In genomic region chr19:18013621-18014111, GRCh38 we compare ENCODE assay signal across 10 cellular contexts. TPM values are rescaled to one million over a fixed set of nuclear protein-coding genes. Genes with fewer than 3 reads are reported as not detected.
A peak's percentile ranks its signal among the peaks of the same experiment; 100 is the strongest.
DNase-seq lines count a peak whose midpoint lies in the region; ATAC-seq and TF ChIP-seq lines count a peak whose summit lies in the region.
"Had no signal": no experiment of that assay in that cellular context is flagged by ENCODE, and none has a peak within 500 bp of the region (broad histone marks: within the 10 kb centered on the region; RNA-seq: fewer than 3 reads in every experiment).

No MANE protein-coding gene starts in this region.

- DNase-seq in activated T-cell treated with anti-CD3 and anti-CD28 coated beads, Interleukin-2, amount 50 U/mL, for 72 hours: no peak
- no peak for DNase-seq in activated T-cell treated with anti-CD3 and anti-CD28 coated beads for 4 hours
- DNase-seq in astrocyte of the hippocampus (ENCODE audit: low read depth, low spot score): peak; percentile 60
- no peak for DNase-seq in memory B cell (ENCODE audit: low spot score in 2 of 2)
- DNase-seq in tibial artery: peak in 1 of 2 donors; percentile 66
- no peak for DNase-seq in progenitor cell of endocrine pancreas (ENCODE audit: low spot score, unreplicated experiment)
- DNase-seq in NCI-H82 (lab: John Stamatoyannopoulos, UW): no peak
- DNase-seq: NCI-H526 treated with DMSO at 0.1 percent for 48 hours had no signal

- H3K9me3 ChIP-seq in tibial artery: no peaks in the 10 kb centered on the region

- H3K9me3 Mint-ChIP-seq in activated T-cell treated with anti-CD3 and anti-CD28 coated beads, Interleukin-2, amount 50 U/mL, for 72 hours: no peaks in the 10 kb centered on the region
- H3K9me3 Mint-ChIP-seq in memory B cell (no peaks in the 10 kb centered on the region), progenitor cell of endocrine pancreas (ENCODE audit: low read depth) (no peaks in the 10 kb centered on the region)

- H3K4me3 ChIP-seq in tibial artery: peak overlapping the region in 1 of 2 donors; percentile 0
- H3K4me3 ChIP-seq: lung had no signal

- TF ChIP-seq CTCF in tibial artery (IDR thresholded peaks at IDR 0.05) (no peak), progenitor cell of endocrine pancreas (IDR thresholded peaks at IDR 0.05; ENCODE audit: unreplicated experiment) (no peak)

- H3K4me1 Mint-ChIP-seq in activated T-cell treated with anti-CD3 and anti-CD28 coated beads, Interleukin-2, amount 50 U/mL, for 72 hours (ENCODE audit: low read depth): peaks cover 64% of the 10 kb centered on the region
- H3K4me1 Mint-ChIP-seq in memory B cell (peaks cover 27% of the 10 kb centered on the region), progenitor cell of endocrine pancreas (ENCODE audit: low read depth) (peaks cover 9% of the 10 kb centered on the region)

- no peaks in the 10 kb centered on the region for H3K27me3 ChIP-seq in tibial artery

- peaks cover 62 to 71% (median 68%) of the 10 kb centered on the region in 3 donors for H3K36me3 ChIP-seq in tibial artery

- H3K4me3 Mint-ChIP-seq in activated T-cell treated with anti-CD3 and anti-CD28 coated beads, Interleukin-2, amount 50 U/mL, for 72 hours: peak overlapping the region; percentile 31 to 74
- H3K4me3 Mint-ChIP-seq in memory B cell (no peak overlapping the region), progenitor cell of endocrine pancreas (ENCODE audit: low read depth) (no peak overlapping the region)

- H3K4me1 ChIP-seq in tibial artery: peaks cover 0 to 96% (median 67%) of the 10 kb centered on the region in 4 donors

- H3K27me3 Mint-ChIP-seq in activated T-cell treated with anti-CD3 and anti-CD28 coated beads, Interleukin-2, amount 50 U/mL, for 72 hours (ENCODE audit: low read depth): no peaks in the 10 kb centered on the region
- H3K27me3 Mint-ChIP-seq in memory B cell (no peaks in the 10 kb centered on the region), progenitor cell of endocrine pancreas (no peaks in the 10 kb centered on the region)

- peak overlapping the region; percentile 83 for H3K27ac Mint-ChIP-seq in activated T-cell treated with anti-CD3 and anti-CD28 coated beads, Interleukin-2, amount 50 U/mL, for 72 hours
- H3K27ac Mint-ChIP-seq in memory B cell: peak overlapping the region; percentile 50
- no peak overlapping the region for H3K27ac Mint-ChIP-seq in progenitor cell of endocrine pancreas

- H3K27ac ChIP-seq in tibial artery: peak overlapping the region; percentile 83 to 94

- peak; percentile 25 to 28 for ATAC-seq in activated T-cell treated with anti-CD3 and anti-CD28 coated beads, Interleukin-2, amount 50 U/mL, for 72 hours (replicated peaks in 1 of 2)
- ATAC-seq in memory B cell (ENCODE audit: low read depth): no peak
- no peak for ATAC-seq in HG02981 (IDR thresholded peaks at IDR 0.05; ENCODE audit: unreplicated experiment)

- intact Hi-C loops in tibial artery (cut with DNase I; ENCODE audit: low total_unique reads): no loop called here

- peaks cover 12 to 33% of the 10 kb centered on the region in 2 donors for H3K36me3 Mint-ChIP-seq in activated T-cell treated with anti-CD3 and anti-CD28 coated beads, Interleukin-2, amount 50 U/mL, for 72 hours (ENCODE audit: insufficient read depth in 2 of 2)
- peaks cover 27% of the 10 kb centered on the region for H3K36me3 Mint-ChIP-seq in memory B cell
- no peaks in the 10 kb centered on the region for H3K36me3 Mint-ChIP-seq in progenitor cell of endocrine pancreas (ENCODE audit: insufficient read depth)

RNA-seq across cellular contexts. Expression of gene ARRDC2, which starts 5.7 kb away (rescaled TPM):
- 10 to 100 TPM; 41.4 to 47.9 TPM for total RNA-seq in activated T-cell treated with anti-CD3 and anti-CD28 coated beads, Interleukin-2, amount 50 U/mL, for 72 hours
- total RNA-seq in progenitor cell of endocrine pancreas: 3.3 and 4.3 TPM in 2 replicates

RNA-seq across cellular contexts. Expression of gene KCNN1, which starts 46.8 kb away (rescaled TPM):
- 1 to 10 TPM in 1 of 2 donors, under 1 TPM in 1; 0.69 to 1.2 TPM for total RNA-seq in activated T-cell treated with anti-CD3 and anti-CD28 coated beads, Interleukin-2, amount 50 U/mL, for 72 hours
- total RNA-seq in progenitor cell of endocrine pancreas: 19.6 and 20.3 TPM in 2 replicates

Comparison
In these comparisons a context has a peak if more than half of its experiments do, and no peak if none do; other contexts are left out.
1. ATAC-seq: peak in activated T-cell treated with anti-CD3 and anti-CD28 coated beads, Interleukin-2, amount 50 U/mL, for 72 hours (2 of 2); none in memory B cell (single experiment) and HG02981 (single experiment).
2. H3K4me3 Mint-ChIP-seq: peak in activated T-cell treated with anti-CD3 and anti-CD28 coated beads, Interleukin-2, amount 50 U/mL, for 72 hours (2 of 2); none in memory B cell (single experiment) and progenitor cell of endocrine pancreas (single experiment).